2 cellular contexts compared by ENCODE assay signal in the genomic region with DNA sequence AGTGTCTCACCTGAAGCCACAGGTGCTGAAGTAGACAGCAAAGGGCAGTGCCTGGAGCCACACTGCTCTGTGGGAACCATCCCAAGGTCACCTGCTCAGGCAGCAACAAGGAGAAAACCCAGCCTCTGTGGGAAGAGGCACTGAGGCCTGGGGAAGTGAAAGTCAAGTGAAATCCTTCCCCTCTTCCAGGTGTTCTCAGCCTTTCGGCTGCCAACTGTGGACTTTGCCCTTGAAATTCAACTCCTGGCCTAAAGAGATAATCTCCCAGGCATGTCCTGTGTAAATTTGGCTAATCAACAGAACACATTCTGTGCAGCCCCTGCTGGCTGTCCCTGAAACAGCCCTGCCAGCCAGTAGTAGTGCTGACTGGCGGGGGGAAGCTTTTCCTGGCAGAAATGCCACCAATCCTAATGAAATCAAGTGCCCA.
TF ChIP-seq lines count a peak whose summit lies in the region.

No MANE protein-coding gene starts in this region.

TF ChIP-seq in A549, 52 proteins besides CTCF, POLR2A, EP300 and RAD21 (continued from another document):
- TF ChIP-seq, protein P1, sequence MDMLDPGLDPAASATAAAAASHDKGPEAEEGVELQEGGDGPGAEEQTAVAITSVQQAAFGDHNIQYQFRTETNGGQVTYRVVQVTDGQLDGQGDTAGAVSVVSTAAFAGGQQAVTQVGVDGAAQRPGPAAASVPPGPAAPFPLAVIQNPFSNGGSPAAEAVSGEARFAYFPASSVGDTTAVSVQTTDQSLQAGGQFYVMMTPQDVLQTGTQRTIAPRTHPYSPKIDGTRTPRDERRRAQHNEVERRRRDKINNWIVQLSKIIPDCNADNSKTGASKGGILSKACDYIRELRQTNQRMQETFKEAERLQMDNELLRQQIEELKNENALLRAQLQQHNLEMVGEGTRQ (IDR thresholded peaks at IDR 0.05): no peak
TF ChIP-seq in A549: peak in this region for 0.

TF ChIP-seq in K562, 482 proteins besides CTCF, POLR2A, EP300 and RAD21 (continued from another document):
- TF ChIP-seq CHD4 (IDR thresholded peaks at IDR 0.05; ENCODE audit: insufficient read depth, insufficient replicate concordance, low read depth, low read length, poor library complexity, severe bottlenecking) (no peak), SNIP1 (IDR thresholded peaks at IDR 0.05; ENCODE audit: low read depth) (no peak), MEF2D (tag; conservative IDR thresholded peaks at IDR 0.05; ENCODE audit: low read depth) (no peak), TAL1 (IDR thresholded peaks at IDR 0.05) (peak; percentile 38; the same call in 1 of the 2 replicates), CBFA2T3 (IDR thresholded peaks at IDR 0.05) (peak; percentile 51; the same call in 1 of the 2 replicates), PHB (CRISPR knock-in tag; IDR thresholded peaks at IDR 0.05) (no peak), TEAD4 (IDR thresholded peaks at IDR 0.05; ENCODE audit: low read length) (no peak), TEAD4 (CRISPR knock-in tag; IDR thresholded peaks at IDR 0.05; ENCODE audit: borderline replicate concordance) (no peak), ZNF444 (CRISPR knock-in tag; IDR thresholded peaks at IDR 0.05) (no peak), TCF3 (CRISPR knock-in tag; IDR thresholded peaks at IDR 0.05) (peak; percentile 57), POLR3A (IDR thresholded peaks at IDR 0.05; ENCODE audit: borderline replicate concordance, extremely low read depth, insufficient read depth, insufficient read length) (no peak), HNRNPL (IDR thresholded peaks at IDR 0.05; ENCODE audit: low read depth, low read length) (no peak)
- TF ChIP-seq, protein P2, sequence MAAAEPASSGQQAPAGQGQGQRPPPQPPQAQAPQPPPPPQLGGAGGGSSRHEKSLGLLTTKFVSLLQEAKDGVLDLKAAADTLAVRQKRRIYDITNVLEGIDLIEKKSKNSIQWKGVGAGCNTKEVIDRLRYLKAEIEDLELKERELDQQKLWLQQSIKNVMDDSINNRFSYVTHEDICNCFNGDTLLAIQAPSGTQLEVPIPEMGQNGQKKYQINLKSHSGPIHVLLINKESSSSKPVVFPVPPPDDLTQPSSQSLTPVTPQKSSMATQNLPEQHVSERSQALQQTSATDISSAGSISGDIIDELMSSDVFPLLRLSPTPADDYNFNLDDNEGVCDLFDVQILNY (CRISPR knock-in tag; IDR thresholded peaks at IDR 0.05): no peak
- TF ChIP-seq, protein P3, sequence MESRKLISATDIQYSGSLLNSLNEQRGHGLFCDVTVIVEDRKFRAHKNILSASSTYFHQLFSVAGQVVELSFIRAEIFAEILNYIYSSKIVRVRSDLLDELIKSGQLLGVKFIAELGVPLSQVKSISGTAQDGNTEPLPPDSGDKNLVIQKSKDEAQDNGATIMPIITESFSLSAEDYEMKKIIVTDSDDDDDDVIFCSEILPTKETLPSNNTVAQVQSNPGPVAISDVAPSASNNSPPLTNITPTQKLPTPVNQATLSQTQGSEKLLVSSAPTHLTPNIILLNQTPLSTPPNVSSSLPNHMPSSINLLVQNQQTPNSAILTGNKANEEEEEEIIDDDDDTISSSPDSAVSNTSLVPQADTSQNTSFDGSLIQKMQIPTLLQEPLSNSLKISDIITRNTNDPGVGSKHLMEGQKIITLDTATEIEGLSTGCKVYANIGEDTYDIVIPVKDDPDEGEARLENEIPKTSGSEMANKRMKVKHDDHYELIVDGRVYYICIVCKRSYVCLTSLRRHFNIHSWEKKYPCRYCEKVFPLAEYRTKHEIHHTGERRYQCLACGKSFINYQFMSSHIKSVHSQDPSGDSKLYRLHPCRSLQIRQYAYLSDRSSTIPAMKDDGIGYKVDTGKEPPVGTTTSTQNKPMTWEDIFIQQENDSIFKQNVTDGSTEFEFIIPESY (CRISPR knock-in tag; IDR thresholded peaks at IDR 0.05): no peak
- TF ChIP-seq, protein P4, sequence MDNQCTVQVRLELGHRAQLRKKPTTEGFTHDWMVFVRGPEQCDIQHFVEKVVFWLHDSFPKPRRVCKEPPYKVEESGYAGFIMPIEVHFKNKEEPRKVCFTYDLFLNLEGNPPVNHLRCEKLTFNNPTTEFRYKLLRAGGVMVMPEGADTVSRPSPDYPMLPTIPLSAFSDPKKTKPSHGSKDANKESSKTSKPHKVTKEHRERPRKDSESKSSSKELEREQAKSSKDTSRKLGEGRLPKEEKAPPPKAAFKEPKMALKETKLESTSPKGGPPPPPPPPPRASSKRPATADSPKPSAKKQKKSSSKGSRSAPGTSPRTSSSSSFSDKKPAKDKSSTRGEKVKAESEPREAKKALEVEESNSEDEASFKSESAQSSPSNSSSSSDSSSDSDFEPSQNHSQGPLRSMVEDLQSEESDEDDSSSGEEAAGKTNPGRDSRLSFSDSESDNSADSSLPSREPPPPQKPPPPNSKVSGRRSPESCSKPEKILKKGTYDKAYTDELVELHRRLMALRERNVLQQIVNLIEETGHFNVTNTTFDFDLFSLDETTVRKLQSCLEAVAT (IDR thresholded peaks at IDR 0.05): no peak
TF ChIP-seq in K562: peak in this region for 3.
